ENCODE assay signal across 2 cellular contexts in the genomic region with DNA sequence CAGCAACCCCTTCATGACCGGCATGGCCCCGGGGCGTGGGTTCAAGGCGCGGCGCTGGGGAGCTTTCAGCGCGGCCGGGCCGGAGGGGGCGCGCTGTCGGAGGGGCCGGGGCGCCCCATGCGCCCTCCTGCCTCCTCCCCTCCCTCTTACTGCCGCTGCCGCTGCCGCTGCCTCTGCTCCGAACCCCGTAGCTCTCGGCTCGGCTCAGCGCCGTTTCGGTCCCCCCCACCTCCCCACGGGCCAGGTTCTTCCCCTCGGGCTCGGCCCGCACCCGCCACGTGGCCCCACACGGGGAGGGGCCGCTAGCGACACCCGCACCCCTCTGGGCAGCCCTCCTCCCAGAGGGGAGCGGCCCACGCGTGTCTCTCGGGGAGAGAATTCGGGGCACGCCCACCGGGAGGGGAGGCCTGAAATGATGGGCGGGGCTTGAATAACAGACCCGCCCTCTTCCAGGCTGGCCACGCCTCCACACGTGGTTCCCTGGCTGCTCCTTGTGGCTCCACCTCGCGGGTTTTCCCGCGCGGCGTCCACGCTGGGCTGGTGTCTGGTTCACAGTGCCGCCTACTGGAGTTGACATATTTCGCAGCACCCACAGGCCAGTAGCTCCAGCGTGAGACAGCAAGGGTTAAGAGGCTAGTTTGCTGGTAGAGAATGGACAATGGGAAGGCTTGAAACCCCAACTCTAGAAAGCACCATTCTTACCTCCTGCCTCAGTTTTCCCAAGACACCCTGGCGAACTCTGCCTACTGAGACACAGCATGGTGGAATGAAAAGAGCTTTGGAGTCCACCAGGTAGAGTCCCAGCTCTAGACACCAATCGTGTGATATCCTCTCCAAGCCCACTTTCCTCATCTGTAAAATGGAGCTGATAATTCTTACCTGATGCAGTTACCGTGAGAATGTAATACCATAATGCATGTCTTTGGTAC.
TF ChIP-seq lines count a peak whose summit lies in the region.

Gene KCNH4 (minus strand): TSS at position 221 of the 929 bp plus-strand sequence. CDS start 197 bp downstream, at position 24.

TF ChIP-seq in IMR-90, 13 proteins besides CTCF, POLR2A, EP300 and RAD21 (continued from another document):
- TF ChIP-seq FOS (IDR thresholded peaks at IDR 0.05; ENCODE audit: low read depth, low read length) = no peak
- TF ChIP-seq USF2 (IDR thresholded peaks at IDR 0.05; ENCODE audit: low read depth, low read length) = peak; percentile 84
- no peak for TF ChIP-seq RCOR1 (IDR thresholded peaks at IDR 0.05; ENCODE audit: insufficient replicate concordance, low read length)
- peak; percentile 48 for TF ChIP-seq SMC3 (IDR thresholded peaks at IDR 0.05; ENCODE audit: low read depth, low read length)

TF ChIP-seq in PFSK-1, 5 proteins besides CTCF, POLR2A, EP300 and RAD21 (continued from another document):
- TF ChIP-seq FOXP2 (optimal IDR thresholded peaks at IDR 0.05; ENCODE audit: borderline replicate concordance, extremely low read depth, extremely low read length, insufficient read depth) (no peak), SIN3A (IDR thresholded peaks at IDR 0.05; ENCODE audit: borderline replicate concordance, insufficient read depth, low read length) (peak; percentile 94), REST (IDR thresholded peaks at IDR 0.05; ENCODE audit: insufficient read depth in 1 of 2, low read depth in 2 of 2, low read length in 2 of 2) (peak; percentile 41 to 43; a peak in 2 of 4 replicates), POLR2AphosphoS5 (IDR thresholded peaks at IDR 0.05; ENCODE audit: low read depth, low read length) (no peak)
TF ChIP-seq in PFSK-1: peak in this region for 3.
